ENCODE assay signal across 6 cellular contexts in the genomic region with DNA sequence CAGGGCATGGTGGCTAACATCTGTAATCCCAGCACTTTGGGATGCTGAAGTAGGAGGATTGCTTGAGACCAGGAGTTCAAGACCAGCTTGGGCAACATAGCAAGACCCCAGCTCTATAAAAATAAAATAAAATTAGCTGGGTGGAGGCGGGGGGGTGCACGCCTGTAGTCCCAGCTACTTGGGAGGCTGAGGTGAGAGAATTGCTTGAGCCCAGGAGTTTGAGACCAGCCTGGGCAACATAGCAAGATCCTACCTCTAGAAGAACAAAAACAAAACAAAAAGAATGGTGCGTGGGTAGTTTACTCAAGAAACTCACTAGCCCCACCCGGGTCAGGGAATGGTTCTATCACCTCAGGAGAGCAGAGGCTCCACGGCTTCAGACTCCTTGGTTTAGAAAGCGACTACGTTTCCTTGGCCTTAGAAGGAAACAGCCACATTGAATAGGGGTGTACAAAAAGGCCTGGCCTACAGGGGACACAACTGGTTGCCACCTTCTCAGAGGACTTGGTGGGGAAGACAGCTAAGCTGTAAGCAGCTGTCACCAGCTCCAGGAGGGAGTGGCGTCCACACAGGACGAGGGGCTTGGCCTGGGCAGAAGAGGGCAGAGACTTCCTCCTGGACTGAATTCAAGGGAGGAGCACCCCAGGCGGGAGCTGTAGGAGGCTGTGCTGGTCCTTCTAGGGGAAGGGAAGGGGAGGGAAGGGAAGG. TPM values are rescaled to one million over a fixed set of nuclear protein-coding genes. Genes with fewer than 3 reads are reported as not detected.
DNase-seq lines count a peak whose midpoint lies in the region; ATAC-seq and TF ChIP-seq lines count a peak whose summit lies in the region.

No MANE protein-coding gene starts in this region.

- H3K9me3 Mint-ChIP-seq in T-cell = no peaks in the 10 kb centered on the region

- H3K9me3 ChIP-seq in iPS-15b (ENCODE audit: control insufficient read depth, insufficient read depth, low read length) = no peaks in the 10 kb centered on the region

- no peaks in the 10 kb centered on the region for H3K36me3 Mint-ChIP-seq in T-cell

- H3K27ac Mint-ChIP-seq in T-cell = peak overlapping the region in 1 of 2 donors; percentile 17

- CTCF ChIA-PET in HEK293T (lab: Yijun Ruan, JAX) (interaction anchor here (1.1 to 3.4 kb wide), 3 partner anchors 9 to 58 kb away, joined by 3 to 20 read pairs (median 3); no protein-coding TSS in a partner anchor), T-cell (lab: Charles Lee) (interaction anchor here (0.6 to 1.0 kb wide), 3 partner anchors 46 to 1808 kb away, joined by 4 to 5 read pairs (median 5); no protein-coding TSS in a partner anchor)

- POLR2A ChIA-PET in HEK293T (lab: Yijun Ruan, JAX) = interaction anchor here (0.6 to 3.5 kb wide), 29 partner anchors 8 to 795 kb away, joined by 3 to 50 read pairs (median 5); a partner anchor contains a TSS
- POLR2A ChIA-PET in T-cell (lab: Charles Lee) = no interaction called here

- H3K4me1 Mint-ChIP-seq in T-cell = peaks cover 0 to 12% (median 8%) of the 10 kb centered on the region in 3 donors

- no peak for ATAC-seq in T-cell (replicated peaks in 1 of 4)
- no peak for ATAC-seq in GM21786 (IDR thresholded peaks at IDR 0.05; ENCODE audit: unreplicated experiment)
- ATAC-seq in GM19328 (IDR thresholded peaks at IDR 0.05; ENCODE audit: unreplicated experiment) = no peak

- DNase-seq in HEK293T (ENCODE audit: extremely low spot score) = peak; percentile 43
- no peak for DNase-seq in T-cell
- DNase-seq in GM19240 (ENCODE audit: insufficient read length, low spot score) = no peak

- H3K9ac ChIP-seq in iPS-15b (ENCODE audit: low read depth, low read length) = peak overlapping the region; percentile 71

- H3K4me3 Mint-ChIP-seq in T-cell = peak overlapping the region; percentile 61 to 64 (median 63)

- H3K36me3 ChIP-seq in iPS-15b (ENCODE audit: control insufficient read depth, insufficient read depth, low read length) = peaks cover 26% of the 10 kb centered on the region

- H3K27me3 ChIP-seq in iPS-15b (ENCODE audit: control insufficient read depth, insufficient read depth, low read length) = no peaks in the 10 kb centered on the region

- peaks cover 7% of the 10 kb centered on the region for H3K4me1 ChIP-seq in iPS-15b (ENCODE audit: control insufficient read depth, insufficient read depth, low read length)

- H3K4me3 ChIP-seq in iPS-15b (ENCODE audit: low read depth, low read length) = peak overlapping the region; percentile 79

- H3K27me3 Mint-ChIP-seq in T-cell = no peaks in the 10 kb centered on the region

TF ChIP-seq in HEK293T, 16 proteins besides CTCF, POLR2A, EP300 and RAD21:
- TF ChIP-seq FOXA1 (IDR thresholded peaks at IDR 0.05) (no peak), L3MBTL2 (conservative IDR thresholded peaks at IDR 0.05) (no peak), CTBP1 (IDR thresholded peaks at IDR 0.05; ENCODE audit: borderline replicate concordance) (no peak), HDGF (IDR thresholded peaks at IDR 0.05; ENCODE audit: borderline replicate concordance) (no peak), FOXK2 (IDR thresholded peaks at IDR 0.05) (no peak), TARDBP (IDR thresholded peaks at IDR 0.05) (no peak), ELF4 (IDR thresholded peaks at IDR 0.05) (no peak), ARNT (IDR thresholded peaks at IDR 0.05) (no peak), LEF1 (IDR thresholded peaks at IDR 0.05; ENCODE audit: borderline replicate concordance) (no peak), FOXM1 (IDR thresholded peaks at IDR 0.05; ENCODE audit: borderline replicate concordance) (no peak), BHLHE40 (IDR thresholded peaks at IDR 0.05; ENCODE audit: borderline replicate concordance) (no peak)
- TF ChIP-seq, protein P1, sequence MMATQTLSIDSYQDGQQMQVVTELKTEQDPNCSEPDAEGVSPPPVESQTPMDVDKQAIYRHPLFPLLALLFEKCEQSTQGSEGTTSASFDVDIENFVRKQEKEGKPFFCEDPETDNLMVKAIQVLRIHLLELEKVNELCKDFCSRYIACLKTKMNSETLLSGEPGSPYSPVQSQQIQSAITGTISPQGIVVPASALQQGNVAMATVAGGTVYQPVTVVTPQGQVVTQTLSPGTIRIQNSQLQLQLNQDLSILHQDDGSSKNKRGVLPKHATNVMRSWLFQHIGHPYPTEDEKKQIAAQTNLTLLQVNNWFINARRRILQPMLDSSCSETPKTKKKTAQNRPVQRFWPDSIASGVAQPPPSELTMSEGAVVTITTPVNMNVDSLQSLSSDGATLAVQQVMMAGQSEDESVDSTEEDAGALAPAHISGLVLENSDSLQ (IDR thresholded peaks at IDR 0.05) = no peak

RNA-seq across cellular contexts. Expression of a gene that starts 0.7 kb away (rescaled TPM):
- total RNA-seq in T-cell = 1 to 10 TPM; 1.6 to 3.3 (median 2.2) TPM

RNA-seq across cellular contexts. Expression of a gene that starts 1.0 kb away (rescaled TPM):
- 1 to 10 TPM; 2.3 to 5.9 (median 3.4) TPM for total RNA-seq in T-cell

RNA-seq across cellular contexts. Expression of a gene that starts 17.8 kb away (rescaled TPM):
- total RNA-seq in T-cell = 10 to 100 TPM; 56.0 to 86.3 (median 74.6) TPM

RNA-seq across cellular contexts. Expression of a gene that starts 27.9 kb away (rescaled TPM):
- total RNA-seq in T-cell = 1 to 10 TPM in 3 of 5 donors, under 1 TPM in 2; 0.67 to 1.9 (median 1.3) TPM

RNA-seq across cellular contexts. Expression of a gene that starts 40.0 kb away (rescaled TPM):
- under 1 TPM in 1 of 5 donors, not detected in 4; 0.73 TPM for total RNA-seq in T-cell
